Comparison of ENCODE assay signal across 7 cellular contexts in genomic region chr6:48240287-48240686, GRCh38.
"Had no signal": no experiment of that assay in that cellular context is flagged by ENCODE, and none has a peak within 500 bp of the region (broad histone marks: within the 10 kb centered on the region; RNA-seq: fewer than 3 reads in every experiment).

No MANE protein-coding gene starts in this region.

- H2AFZ ChIP-seq: GM23248 had no signal

- H3K9ac ChIP-seq: GM23248 had no signal

- FAIRE-seq: H54, HTR-8/SVneo had no signal

- H3K4me3 ChIP-seq: GM23248 had no signal

- H3K27ac ChIP-seq: GM23248 had no signal

- DNase-seq: GM23248, GOT3, H9, HCEC 1CT, KG1 had no signal
